ENCODE assay signal across 14 cellular contexts in genomic region chr20:16541878-16542277, GRCh38. TPM values are rescaled to one million over a fixed set of nuclear protein-coding genes. Genes with fewer than 3 reads are reported as not detected.
DNase-seq lines count a peak whose midpoint lies in the region; ATAC-seq and TF ChIP-seq lines count a peak whose summit lies in the region.
"Had no signal": no experiment of that assay in that cellular context is flagged by ENCODE, and none has a peak within 500 bp of the region (broad histone marks: within the 10 kb centered on the region; RNA-seq: fewer than 3 reads in every experiment).

No MANE protein-coding gene starts in this region.

- H3K79me2 ChIP-seq in GM23338 (replicated peaks; ENCODE audit: insufficient read depth), result 0 out of 2 replicates have a peak, but pooled peaks cover 6% of the 10 kb centered on the region

- H3K4me1 ChIP-seq in GM23338 (ENCODE audit: insufficient read depth), result no peaks in the 10 kb centered on the region
- peaks cover 14 to 22% of the 10 kb centered on the region in 2 donors for H3K4me1 ChIP-seq in gastrocnemius medialis
- H3K4me1 ChIP-seq in stomach, result peaks cover 0 to 19% (median 4%) of the 10 kb centered on the region in 4 donors
- H3K4me1 ChIP-seq: Caco-2 had no signal

- H3K36me3 ChIP-seq in GM23338 (ENCODE audit: insufficient read depth) (no peaks in the 10 kb centered on the region), gastrocnemius medialis (no peaks in the 10 kb centered on the region), stomach (no peaks in the 10 kb centered on the region)

- H4K20me1 ChIP-seq in GM23338 (replicated peaks; ENCODE audit: insufficient read depth), result no peaks in the 10 kb centered on the region

- H3K4me1 Mint-ChIP-seq in GM23338 (peaks cover 13% of the 10 kb centered on the region), WTC11 (peaks cover 18% of the 10 kb centered on the region)

- no peak overlapping the region for H2AFZ ChIP-seq in GM23338

- CTCF ChIA-PET in WTC11 (lab: Charles Lee), result interaction anchor here (0.5 to 0.9 kb wide), 2 partner anchors 9 to 842 kb away, joined by 3 to 4 read pairs; no protein-coding TSS in a partner anchor

- H3K27ac ChIP-seq in GM23338 (ENCODE audit: low read depth), result no peak overlapping the region
- peak overlapping the region; percentile 62 to 81 (median 74) for H3K27ac ChIP-seq in gastrocnemius medialis
- H3K27ac ChIP-seq in stomach, result no peak overlapping the region
- H3K27ac ChIP-seq: HL-60 had no signal

- no peak for TF ChIP-seq POLR2A in gastrocnemius medialis (IDR thresholded peaks at IDR 0.05)
- no peak for TF ChIP-seq POLR2A in stomach (IDR thresholded peaks at IDR 0.05)

- TF ChIP-seq CTCF in GM23338 (conservative IDR thresholded peaks at IDR 0.05; ENCODE audit: low read depth in 2 of 2), result no peak
- TF ChIP-seq CTCF in WTC11 (IDR thresholded peaks at IDR 0.05), result no peak
- no peak for TF ChIP-seq CTCF in gastrocnemius medialis (IDR thresholded peaks at IDR 0.05 in 4 of 5, conservative IDR thresholded peaks at IDR 0.05 in 1 of 5)
- no peak for TF ChIP-seq CTCF in stomach (IDR thresholded peaks at IDR 0.05)

- H3K9me3 Mint-ChIP-seq in GM23338 (no peaks in the 10 kb centered on the region), WTC11 (no peaks in the 10 kb centered on the region)
- H3K9me3 Mint-ChIP-seq: CD8-positive, alpha-beta T cell had no signal

- intact Hi-C loops in gastrocnemius medialis (cut with DNase I; ENCODE audit: low total_unique reads) (no loop called here), stomach (cut with DNase I; ENCODE audit: low total_unique reads) (no loop called here)

- no peak overlapping the region for H3K4me2 ChIP-seq in GM23338

- no peaks in the 10 kb centered on the region for H3F3A ChIP-seq in GM23338 (replicated peaks; ENCODE audit: low read depth)

- no peak for DNase-seq in GM23338 (ENCODE audit: low spot score)
- DNase-seq in WTC11 (ENCODE audit: low spot score), result no peak
- DNase-seq in myocyte (ENCODE audit: low read depth), result peak; percentile 50
- DNase-seq in gastrocnemius medialis, result no peak
- DNase-seq in stomach, result no peak
- no peak for DNase-seq in NCI-H1436 (lab: John Stamatoyannopoulos, UW)
- DNase-seq: Caco-2; CD8-positive, alpha-beta T cell; DMS79; KBM-7 had no signal

- POLR2A ChIA-PET in WTC11 (lab: Charles Lee), result no interaction called here

- peaks cover 2% of the 10 kb centered on the region for H3K27me3 Mint-ChIP-seq in GM23338 (ENCODE audit: insufficient read depth, low read depth, poor library complexity)
- H3K27me3 Mint-ChIP-seq in WTC11 (ENCODE audit: low read depth), result no peaks in the 10 kb centered on the region

- H3K27me3 ChIP-seq in GM23338 (ENCODE audit: insufficient read depth) (no peaks in the 10 kb centered on the region), gastrocnemius medialis (no peaks in the 10 kb centered on the region), stomach (no peaks in the 10 kb centered on the region)

- no peak overlapping the region for H3K4me3 ChIP-seq in GM23338
- no peak overlapping the region for H3K4me3 ChIP-seq in gastrocnemius medialis
- H3K4me3 ChIP-seq in stomach, result no peak overlapping the region

- in situ Hi-C loops in gastrocnemius medialis (cut with MboI; ENCODE audit: low sequenced_read_pairs in 4 of 4), result no loop called here

- no peak overlapping the region for H3K4me3 Mint-ChIP-seq in GM23338
- no peak overlapping the region for H3K4me3 Mint-ChIP-seq in WTC11
- H3K4me3 Mint-ChIP-seq: CD14-positive monocyte; CD8-positive, alpha-beta T cell had no signal

- H3K9me3 ChIP-seq in gastrocnemius medialis (no peaks in the 10 kb centered on the region), stomach (no peaks in the 10 kb centered on the region)
- H3K9me3 ChIP-seq: Caco-2 had no signal

- WGBS in stomach, 5 donors, result 84 to 94% (median 88%) methylated on average over 3 of the region's 3 CpGs

- H3K27ac Mint-ChIP-seq in GM23338 (no peak overlapping the region), WTC11 (no peak overlapping the region)
- H3K27ac Mint-ChIP-seq: CD14-positive monocyte; CD8-positive, alpha-beta T cell had no signal

- H3K9me2 ChIP-seq in GM23338 (ENCODE audit: insufficient read depth), result 0 out of 2 replicates have a peak, but pooled peaks cover 4% of the 10 kb centered on the region

- ATAC-seq in GM23338, result peak; percentile 38; the same call in 2 of the 3 replicates
- ATAC-seq in WTC11, result peak; percentile 36; the same call in 1 of the 2 replicates
- peak in 1 of 2 donors; percentile 12 for ATAC-seq in gastrocnemius medialis
- no peak for ATAC-seq in HG03469 (IDR thresholded peaks at IDR 0.05; ENCODE audit: unreplicated experiment)
- ATAC-seq: CD8-positive, alpha-beta T cell; HCT116 had no signal

- no peak for TF ChIP-seq EP300 in stomach (IDR thresholded peaks at IDR 0.05)

- peaks cover 2% of the 10 kb centered on the region; the same call in 1 of the 3 replicates for H3K36me3 Mint-ChIP-seq in GM23338 (ENCODE audit: low read depth)
- no peaks in the 10 kb centered on the region for H3K36me3 Mint-ChIP-seq in WTC11
- H3K36me3 Mint-ChIP-seq: CD8-positive, alpha-beta T cell had no signal

TF ChIP-seq in GM23338, 12 proteins besides CTCF, POLR2A, EP300 and RAD21 (continues in another document):
- TF ChIP-seq REST (IDR thresholded peaks at IDR 0.05; ENCODE audit: unreplicated experiment) (no peak), EZH2 (IDR thresholded peaks at IDR 0.05; ENCODE audit: low read depth, unreplicated experiment) (no peak), NANOG (IDR thresholded peaks at IDR 0.05; ENCODE audit: borderline replicate concordance) (no peak), ZNF114 (CRISPR knock-in tag; IDR thresholded peaks at IDR 0.05) (no peak), POLR2AphosphoS5 (IDR thresholded peaks at IDR 0.05; ENCODE audit: low read depth) (no peak), CREB1 (CRISPR knock-in tag; IDR thresholded peaks at IDR 0.05; ENCODE audit: low read depth) (no peak), JUNB (IDR thresholded peaks at IDR 0.05; ENCODE audit: unreplicated experiment) (no peak)

TF ChIP-seq in WTC11, 78 proteins besides CTCF, POLR2A, EP300 and RAD21:
- TF ChIP-seq ATF2 (CRISPR knock-in tag; IDR thresholded peaks at IDR 0.05; ENCODE audit: borderline replicate concordance, low read depth) (no peak), ZMAT4 (CRISPR knock-in tag; IDR thresholded peaks at IDR 0.05) (no peak), ZNF121 (CRISPR knock-in tag; IDR thresholded peaks at IDR 0.05) (no peak), RORB (CRISPR knock-in tag; IDR thresholded peaks at IDR 0.05) (no peak), MLX (CRISPR knock-in tag; IDR thresholded peaks at IDR 0.05) (no peak), ZNF416 (CRISPR knock-in tag; IDR thresholded peaks at IDR 0.05) (no peak), NFATC4 (CRISPR knock-in tag; IDR thresholded peaks at IDR 0.05) (no peak)

RNA-seq across cellular contexts. Expression of gene KIF16B, which starts 31.4 kb away (rescaled TPM):
- 11.1 and 12.8 TPM in 2 replicates for total RNA-seq in GM23338 (2014; rRNA removed; shearing (Covaris generic))
- polyA plus RNA-seq in GM23338 (2016; fragmentation: Nextera tagmentation; extraction: Ambion mirVana), result 5.5 and 6.5 TPM in 2 replicates
- total RNA-seq in WTC11 (2021), result 7.5 to 7.9 TPM (median 7.6 TPM) in 3 replicates
- total RNA-seq in myocyte, result 16.0 and 21.2 TPM in 2 replicates
- 7.1 TPM for polyA plus RNA-seq in myocyte (2012)
- total RNA-seq in gastrocnemius medialis, result 10 to 100 TPM; 13.4 to 23.9 (median 20.0) TPM
- 10 to 100 TPM; 23.8 to 59.8 (median 25.9) TPM for total RNA-seq in stomach
- 1 to 10 TPM; 5.0 to 8.6 (median 7.0) TPM for polyA plus RNA-seq in stomach

Comparison
In these comparisons a context has a peak if more than half of its experiments do, and no peak if none do; other contexts are left out.
1. H3K27ac ChIP-seq: peak in gastrocnemius medialis (4 of 4); none in GM23338 (single experiment) and stomach (0 of 5).